ENCODE assay signal across 24 cellular contexts in genomic region chr14:71942904-71943694, GRCh38. TPM values are rescaled to one million over a fixed set of nuclear protein-coding genes. Genes with fewer than 3 reads are reported as not detected.
DNase-seq lines count a peak whose midpoint lies in the region; ATAC-seq, FAIRE-seq and TF ChIP-seq lines count a peak whose summit lies in the region.
"Had no signal": no experiment of that assay in that cellular context is flagged by ENCODE, and none has a peak within 500 bp of the region (broad histone marks: within the 10 kb centered on the region; RNA-seq: fewer than 3 reads in every experiment).

No MANE protein-coding gene starts in this region.

- no peak overlapping the region for H3K4me3 Mint-ChIP-seq in activated T-cell treated with anti-CD3 and anti-CD28 coated beads, Interleukin-2, amount 50 U/mL, for 72 hours
- H3K4me3 Mint-ChIP-seq: activated naive CD8-positive, alpha-beta T cell treated with anti-CD3 and anti-CD28 coated beads, Interleukin-2, amount 10 ng/mL, durations not matched to agents 7 days and 5 days; CD4-positive, alpha-beta T cell; natural killer cell treated with Interleukin-12 subunit alpha and Interleukin-12 subunit beta and Interleukin-15 and Interleukin-18, amount 100 ng/mL, for 72 hours; T-helper 1 cell treated with Interleukin-12 subunit alpha and Interleukin-12 subunit beta and Interleukin-4 antibody, amounts not matched to agents 30 μg/mL and 1 μg/mL, for 36 hours had no signal

- peaks cover 0 to 2% of the 10 kb centered on the region in 2 donors for H3K36me3 Mint-ChIP-seq in activated T-cell treated with anti-CD3 and anti-CD28 coated beads, Interleukin-2, amount 50 U/mL, for 72 hours (ENCODE audit: insufficient read depth in 2 of 2)
- H3K36me3 Mint-ChIP-seq: activated naive CD8-positive, alpha-beta T cell treated with anti-CD3 and anti-CD28 coated beads, Interleukin-2, amount 10 ng/mL, durations not matched to agents 7 days and 5 days; natural killer cell treated with Interleukin-12 subunit alpha and Interleukin-12 subunit beta and Interleukin-15 and Interleukin-18, amount 100 ng/mL, for 72 hours had no signal

- no peak overlapping the region for H3K27ac Mint-ChIP-seq in activated T-cell treated with anti-CD3 and anti-CD28 coated beads, Interleukin-2, amount 50 U/mL, for 72 hours
- H3K27ac Mint-ChIP-seq: activated naive CD8-positive, alpha-beta T cell treated with anti-CD3 and anti-CD28 coated beads, Interleukin-2, amount 10 ng/mL, durations not matched to agents 7 days and 5 days; CD4-positive, alpha-beta T cell; natural killer cell treated with Interleukin-12 subunit alpha and Interleukin-12 subunit beta and Interleukin-15 and Interleukin-18, amount 100 ng/mL, for 72 hours; T-helper 1 cell treated with Interleukin-12 subunit alpha and Interleukin-12 subunit beta and Interleukin-4 antibody, amounts not matched to agents 30 μg/mL and 1 μg/mL, for 36 hours had no signal

- ATAC-seq in activated T-cell treated with anti-CD3 and anti-CD28 coated beads, Interleukin-2, amount 50 U/mL, for 72 hours (replicated peaks in 1 of 2) = no peak
- ATAC-seq in HG03280 (IDR thresholded peaks at IDR 0.05; ENCODE audit: unreplicated experiment) = no peak
- ATAC-seq: heart left ventricle; left lobe of liver; natural killer cell treated with Interleukin-12 subunit alpha and Interleukin-12 subunit beta and Interleukin-15 and Interleukin-18, amount 100 ng/mL, for 72 hours had no signal

- peaks cover 35% of the 10 kb centered on the region for H3K27me3 Mint-ChIP-seq in activated T-cell treated with anti-CD3 and anti-CD28 coated beads, Interleukin-2, amount 50 U/mL, for 72 hours (ENCODE audit: low read depth)

- DNase-seq in GM12892 (ENCODE audit: insufficient read length) (no peak), Kasumi-1 (lab: John Stamatoyannopoulos, UW) (peak; percentile 55 to 78), SKM-1 (lab: John Stamatoyannopoulos, UW; ENCODE audit: unreplicated experiment) (peak; percentile 35), pons (ENCODE audit: low spot score) (peak; percentile 28), foreskin melanocyte (no peak)
- DNase-seq in activated T-cell treated with anti-CD3 and anti-CD28 coated beads, Interleukin-2, amount 50 U/mL, for 72 hours = no peak
- DNase-seq: activated CD8-positive, alpha-beta memory T cell treated with anti-CD3 and anti-CD28 coated beads, Interleukin-2, amount 50 U/mL, for 48 hours; activated naive CD8-positive, alpha-beta T cell treated with anti-CD3 and anti-CD28 coated beads, Interleukin-2, amount 10 ng/mL, durations not matched to agents 7 days and 5 days; CD4-positive, alpha-beta T cell; heart left ventricle; midbrain; NCI-H1092 treated with DMSO at 0.1 percent for 48 hours; NCI-H2029; NCI-H2227 treated with DMSO at 0.1 percent for 48 hours; NCI-H748 treated with DMSO at 0.1 percent for 48 hours; ovary; PC-9; sigmoid colon; SJCRH30 had no signal

- FAIRE-seq in GM12892 (lab: Jason Lieb, UNC) = peak; percentile 90
- FAIRE-seq: H54 had no signal

- no peaks in the 10 kb centered on the region for H3K4me1 Mint-ChIP-seq in activated T-cell treated with anti-CD3 and anti-CD28 coated beads, Interleukin-2, amount 50 U/mL, for 72 hours (ENCODE audit: low read depth)
- H3K4me1 Mint-ChIP-seq: activated naive CD8-positive, alpha-beta T cell treated with anti-CD3 and anti-CD28 coated beads, Interleukin-2, amount 10 ng/mL, durations not matched to agents 7 days and 5 days had no signal

- no peaks in the 10 kb centered on the region for H3K9me3 Mint-ChIP-seq in activated T-cell treated with anti-CD3 and anti-CD28 coated beads, Interleukin-2, amount 50 U/mL, for 72 hours
- H3K9me3 Mint-ChIP-seq: CD4-positive, alpha-beta T cell; natural killer cell treated with Interleukin-12 subunit alpha and Interleukin-12 subunit beta and Interleukin-15 and Interleukin-18, amount 100 ng/mL, for 72 hours had no signal

- TF ChIP-seq POLR2A in GM12892 (IDR thresholded peaks at IDR 0.05; ENCODE audit: low read depth, low read length) = no peak

RNA-seq across cellular contexts. Expression of gene RGS6, which starts 10.9 kb away (rescaled TPM):
- polyA plus RNA-seq in GM12892 (2012; ENCODE audit: missing spikeins) = 5.9 TPM
- total RNA-seq in activated T-cell treated with anti-CD3 and anti-CD28 coated beads, Interleukin-2, amount 50 U/mL, for 72 hours = 1 to 10 TPM; 2.2 to 2.5 TPM
- total RNA-seq: CD4-positive, alpha-beta T cell; left lobe of liver; PC-9; SJCRH30 had no signal

Comparison
In these comparisons a context has a peak if more than half of its experiments do, and no peak if none do; other contexts are left out.
1. DNase-seq: peak in Kasumi-1 (2 of 2), SKM-1 (single experiment) and pons (single experiment); none in GM12892 (single experiment), foreskin melanocyte (single experiment) and activated T-cell treated with anti-CD3 and anti-CD28 coated beads, Interleukin-2, amount 50 U/mL, for 72 hours (0 of 2).